1 cellular context compared by ENCODE assay signal in the genomic region with DNA sequence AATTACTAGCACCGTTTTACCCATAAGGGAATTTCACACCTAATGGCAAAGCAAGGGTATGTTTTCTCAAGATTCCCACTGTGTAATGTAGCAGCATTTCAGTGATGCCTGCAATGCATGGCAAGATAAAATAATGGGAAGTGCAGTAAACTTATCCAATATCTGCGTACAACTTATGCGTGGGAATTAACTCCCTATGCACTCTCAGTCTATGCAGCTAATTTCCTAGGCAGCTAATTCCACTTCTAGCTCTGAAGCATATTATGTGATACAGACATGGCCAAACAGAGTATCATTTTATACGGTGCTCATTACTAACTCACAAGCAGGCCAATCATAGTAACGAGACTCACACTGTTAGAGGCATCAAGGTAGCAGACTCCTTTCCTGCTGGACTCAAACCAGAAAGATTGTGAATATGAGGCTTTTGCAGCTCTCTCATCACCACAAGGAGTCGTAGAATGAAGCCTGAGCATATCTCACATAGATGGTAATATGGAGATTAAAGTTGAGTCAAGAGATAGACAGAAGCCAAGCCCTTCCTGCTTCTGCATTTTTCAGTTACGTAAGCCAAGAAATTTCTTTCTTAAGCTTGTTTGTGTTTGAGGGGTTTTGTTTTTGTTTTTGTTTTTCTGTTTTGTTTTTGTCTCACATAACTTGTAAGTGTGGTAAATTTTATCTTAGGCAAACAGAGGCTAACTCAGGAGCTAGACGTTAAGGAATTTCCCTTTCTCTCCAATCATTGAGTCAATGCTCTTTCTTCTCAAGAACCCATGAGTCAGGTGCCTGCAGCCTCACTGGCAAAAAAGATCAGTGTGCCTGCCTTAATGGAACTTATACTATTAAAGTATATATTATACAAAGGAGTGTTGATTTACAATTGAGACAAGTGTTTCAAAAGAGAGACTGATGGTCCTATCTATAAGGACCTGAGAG.
TF ChIP-seq lines count a peak whose summit lies in the region.

No MANE protein-coding gene starts in this region.

TF ChIP-seq in IMR-90, 13 proteins besides CTCF, POLR2A, EP300 and RAD21 (continued from another document):
- TF ChIP-seq, protein P1, sequence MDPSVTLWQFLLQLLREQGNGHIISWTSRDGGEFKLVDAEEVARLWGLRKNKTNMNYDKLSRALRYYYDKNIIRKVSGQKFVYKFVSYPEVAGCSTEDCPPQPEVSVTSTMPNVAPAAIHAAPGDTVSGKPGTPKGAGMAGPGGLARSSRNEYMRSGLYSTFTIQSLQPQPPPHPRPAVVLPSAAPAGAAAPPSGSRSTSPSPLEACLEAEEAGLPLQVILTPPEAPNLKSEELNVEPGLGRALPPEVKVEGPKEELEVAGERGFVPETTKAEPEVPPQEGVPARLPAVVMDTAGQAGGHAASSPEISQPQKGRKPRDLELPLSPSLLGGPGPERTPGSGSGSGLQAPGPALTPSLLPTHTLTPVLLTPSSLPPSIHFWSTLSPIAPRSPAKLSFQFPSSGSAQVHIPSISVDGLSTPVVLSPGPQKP (IDR thresholded peaks at IDR 0.05; ENCODE audit: borderline replicate concordance, low read depth, low read length): no peak
- TF ChIP-seq, protein P2, sequence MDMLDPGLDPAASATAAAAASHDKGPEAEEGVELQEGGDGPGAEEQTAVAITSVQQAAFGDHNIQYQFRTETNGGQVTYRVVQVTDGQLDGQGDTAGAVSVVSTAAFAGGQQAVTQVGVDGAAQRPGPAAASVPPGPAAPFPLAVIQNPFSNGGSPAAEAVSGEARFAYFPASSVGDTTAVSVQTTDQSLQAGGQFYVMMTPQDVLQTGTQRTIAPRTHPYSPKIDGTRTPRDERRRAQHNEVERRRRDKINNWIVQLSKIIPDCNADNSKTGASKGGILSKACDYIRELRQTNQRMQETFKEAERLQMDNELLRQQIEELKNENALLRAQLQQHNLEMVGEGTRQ (IDR thresholded peaks at IDR 0.05; ENCODE audit: low read depth, low read length): no peak
- TF ChIP-seq NFE2L2 (IDR thresholded peaks at IDR 0.05; ENCODE audit: low read depth, low read length): no peak
- TF ChIP-seq MAFK (IDR thresholded peaks at IDR 0.05; ENCODE audit: low read depth, low read length): no peak
- no peak for TF ChIP-seq RFX5 (IDR thresholded peaks at IDR 0.05; ENCODE audit: low read depth, low read length)
- no peak for TF ChIP-seq CEBPB (IDR thresholded peaks at IDR 0.05; ENCODE audit: low read depth, low read length)
- no peak for TF ChIP-seq BHLHE40 (IDR thresholded peaks at IDR 0.05; ENCODE audit: low read depth, low read length)
